Comparison of ENCODE assay signal across 24 cellular contexts in the genomic region with DNA sequence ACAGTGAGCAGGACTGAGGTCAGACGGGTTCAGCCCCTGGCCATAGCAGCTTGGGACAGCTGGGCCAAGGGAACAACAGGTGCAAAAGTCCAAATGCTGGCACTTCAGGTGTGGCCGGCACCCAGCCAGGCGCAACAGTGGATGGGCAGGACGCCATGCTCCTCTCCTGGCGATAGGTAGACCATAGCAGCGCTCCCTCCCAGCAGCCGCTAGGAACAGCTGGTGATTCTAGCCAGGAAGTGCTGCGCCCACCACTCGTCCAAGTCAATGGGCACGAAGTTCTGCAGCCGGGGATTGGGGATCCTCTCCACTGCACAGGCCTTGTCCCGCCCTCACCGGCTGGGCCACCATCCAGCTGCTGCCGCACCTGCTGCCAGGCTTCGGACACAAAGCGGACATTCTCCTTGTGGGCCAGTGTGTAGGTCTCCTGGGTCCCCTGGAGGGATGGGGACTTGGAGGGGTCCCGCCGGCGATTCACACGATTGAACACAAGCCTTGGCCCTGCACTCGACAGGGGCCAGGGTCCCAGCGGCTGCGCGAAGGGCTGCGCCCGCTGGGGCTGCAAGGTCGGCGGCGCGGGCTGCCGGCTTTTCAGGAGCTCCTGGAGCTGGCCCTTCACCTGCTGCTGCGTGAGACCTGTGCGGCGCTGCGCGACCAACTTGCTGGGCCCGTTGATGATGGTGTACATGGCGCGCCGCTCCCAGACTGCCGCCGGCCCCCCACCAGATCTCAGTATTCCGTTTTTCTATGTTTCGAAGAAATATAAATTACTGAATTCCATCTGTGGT.
DNase-seq lines count a peak whose midpoint lies in the region; ATAC-seq and TF ChIP-seq lines count a peak whose summit lies in the region.
"Had no signal": no experiment of that assay in that cellular context is flagged by ENCODE, and none has a peak within 500 bp of the region (broad histone marks: within the 10 kb centered on the region; RNA-seq: fewer than 3 reads in every experiment).

No MANE protein-coding gene starts in this region.

- no peaks in the 10 kb centered on the region for H3K4me1 ChIP-seq in breast epithelium
- peaks cover 20% of the 10 kb centered on the region for H3K4me1 ChIP-seq in Karpas-422 (ENCODE audit: low read length)
- H3K4me1 ChIP-seq: parathyroid adenoma, uterus had no signal

- no peak for DNase-seq in breast epithelium (ENCODE audit: low spot score in 2 of 2)
- DNase-seq in MCF 10A (ENCODE audit: unreplicated experiment): no peak
- DNase-seq in Karpas-422: no peak
- peak in 1 of 2 donors; percentile 27 for DNase-seq in left colon
- no peak for DNase-seq in middle frontal gyrus (ENCODE audit: extremely low spot score, low spot score)
- DNase-seq: activated CD4-positive, alpha-beta T cell treated with anti-CD3 and anti-CD28 coated beads, Interleukin-2, amount 10 ng/mL, durations not matched to agents 24 days and 14 days; activated gamma-delta T cell treated with Interleukin-2 at 50 U/mL for 16 hours; activated naive CD8-positive, alpha-beta T cell treated with anti-CD3 and anti-CD28 coated beads, Interleukin-2, amount 50 U/mL, for 24 hours; effector memory CD8-positive, alpha-beta T cell; hippocampal formation; KG1; NCI-H2081 treated with DMSO at 0.1 percent for 48 hours; NCI-H82; stimulated activated CD4-positive, alpha-beta T cell treated with anti-CD3 and anti-CD28 coated beads, Interleukin-1b, Interleukin-23, amount 100 ng/mL, for 48 hours; stimulated activated naive CD4-positive, alpha-beta T cell treated with Interleukin-2 at 50 U/mL for 16 hours; T-helper 9 cell; uterus had no signal

- no peak for TF ChIP-seq POLR2A in breast epithelium (IDR thresholded peaks at IDR 0.05)

- H2AFZ ChIP-seq in Karpas-422 (ENCODE audit: low read length): 0 out of 2 replicates have a peak overlapping the region, but pooled peaks have one; percentile 20
- H2AFZ ChIP-seq: parathyroid adenoma had no signal

- no TSS peak for BruUV-seq in MCF 10A (replicated peaks; lab: Mats Ljungman, UMichigan)

- no peak overlapping the region for H3K4me3 Mint-ChIP-seq in MCF 10A (ENCODE audit: unreplicated experiment)
- H3K4me3 Mint-ChIP-seq: activated CD4-positive, alpha-beta T cell treated with anti-CD3 and anti-CD28 coated beads, Interleukin-2, amount 10 ng/mL, durations not matched to agents 24 days and 14 days; activated naive CD8-positive, alpha-beta T cell treated with anti-CD3 and anti-CD28 coated beads, Interleukin-2, amount 50 U/mL, for 24 hours; effector memory CD8-positive, alpha-beta T cell had no signal

- no peaks in the 10 kb centered on the region for H3K9me2 ChIP-seq in Karpas-422 (replicated peaks; ENCODE audit: insufficient read depth, low read length)

- intact Hi-C loops in breast epithelium (cut with DNase I; ENCODE audit: low total_unique reads) (no loop called here), MCF 10A (cut with micrococcal nuclease) (no loop called here), left colon (cut with DNase I, micrococcal nuclease) (no loop called here)

- H3K27me3 Mint-ChIP-seq in MCF 10A (ENCODE audit: insufficient read depth, unreplicated experiment): peaks cover 10% of the 10 kb centered on the region
- H3K27me3 Mint-ChIP-seq: activated CD4-positive, alpha-beta T cell treated with anti-CD3 and anti-CD28 coated beads, Interleukin-2, amount 10 ng/mL, durations not matched to agents 24 days and 14 days; activated naive CD8-positive, alpha-beta T cell treated with anti-CD3 and anti-CD28 coated beads, Interleukin-2, amount 50 U/mL, for 24 hours; effector memory CD8-positive, alpha-beta T cell had no signal

- H3K4me1 Mint-ChIP-seq in MCF 10A (ENCODE audit: insufficient read depth, unreplicated experiment): peaks cover 4% of the 10 kb centered on the region
- H3K4me1 Mint-ChIP-seq: activated CD4-positive, alpha-beta T cell treated with anti-CD3 and anti-CD28 coated beads, Interleukin-2, amount 10 ng/mL, durations not matched to agents 24 days and 14 days; activated naive CD8-positive, alpha-beta T cell treated with anti-CD3 and anti-CD28 coated beads, Interleukin-2, amount 50 U/mL, for 24 hours had no signal

- H3K79me2 ChIP-seq in Karpas-422 (ENCODE audit: low read length): no peaks in the 10 kb centered on the region
- H3K79me2 ChIP-seq: parathyroid adenoma had no signal

- H3K9ac ChIP-seq in Karpas-422 (ENCODE audit: low read length): peak overlapping the region; percentile 40
- H3K9ac ChIP-seq: parathyroid adenoma had no signal

- CTCF ChIA-PET in MCF 10A (lab: Yijun Ruan, JAX): interaction anchor here (0.6 kb wide), 1 partner anchor 17 kb away, joined by 4 read pairs; no protein-coding TSS in a partner anchor

- ATAC-seq in left colon (peak; percentile 23), HG02840 (IDR thresholded peaks at IDR 0.05; ENCODE audit: low FRiP score, unreplicated experiment) (no peak)
- no peak for ATAC-seq in activated CD4-positive, CD25-positive, alpha-beta regulatory T cell treated with anti-CD3 and anti-CD28 coated beads, Interleukin-2, amount 50 U/mL, for 24 hours
- ATAC-seq: activated naive CD8-positive, alpha-beta T cell treated with anti-CD3 and anti-CD28 coated beads, Interleukin-2, amount 50 U/mL, for 24 hours; effector memory CD8-positive, alpha-beta T cell had no signal

- H3K36me3 ChIP-seq in breast epithelium (no peaks in the 10 kb centered on the region), Karpas-422 (ENCODE audit: insufficient read depth, low read length) (no peaks in the 10 kb centered on the region)
- H3K36me3 ChIP-seq: right atrium auricular region, thoracic aorta, uterus had no signal

- no peaks in the 10 kb centered on the region for H3K9me3 Mint-ChIP-seq in MCF 10A (ENCODE audit: unreplicated experiment)
- H3K9me3 Mint-ChIP-seq: activated CD4-positive, alpha-beta T cell treated with anti-CD3 and anti-CD28 coated beads, Interleukin-2, amount 10 ng/mL, durations not matched to agents 24 days and 14 days; activated naive CD8-positive, alpha-beta T cell treated with anti-CD3 and anti-CD28 coated beads, Interleukin-2, amount 50 U/mL, for 24 hours; effector memory CD8-positive, alpha-beta T cell had no signal

- H3K27ac ChIP-seq in breast epithelium (no peak overlapping the region), Karpas-422 (ENCODE audit: low read length) (no peak overlapping the region)
- H3K27ac ChIP-seq: coronary artery, parathyroid adenoma, right atrium auricular region, thoracic aorta, uterus had no signal

- H3K27me3 ChIP-seq in breast epithelium (peaks cover 0 to 14% of the 10 kb centered on the region in 2 donors), Karpas-422 (ENCODE audit: low read length) (no peaks in the 10 kb centered on the region)
- H3K27me3 ChIP-seq: right atrium auricular region, uterus had no signal

- no peaks in the 10 kb centered on the region for H3K36me3 Mint-ChIP-seq in MCF 10A (ENCODE audit: insufficient read depth, unreplicated experiment)

- H3K9me3 ChIP-seq in breast epithelium (no peaks in the 10 kb centered on the region), Karpas-422 (ENCODE audit: low read length) (no peaks in the 10 kb centered on the region)
- H3K9me3 ChIP-seq: right atrium auricular region, thoracic aorta, uterus had no signal

- no peaks in the 10 kb centered on the region for H4K20me1 ChIP-seq in Karpas-422 (ENCODE audit: insufficient read depth, low read depth, low read length)

- no peak for TF ChIP-seq CTCF in breast epithelium (IDR thresholded peaks at IDR 0.05)
- no peak for TF ChIP-seq CTCF in MCF 10A (IDR thresholded peaks at IDR 0.05; ENCODE audit: unreplicated experiment)

- POLR2A ChIA-PET in MCF 10A (lab: Yijun Ruan, JAX): no interaction called here

- peak overlapping the region; percentile 61 for H3K4me2 ChIP-seq in Karpas-422 (ENCODE audit: low read depth, low read length, poor library complexity, severe bottlenecking)
- H3K4me2 ChIP-seq: smooth muscle cell had no signal

- H3K4me3 ChIP-seq in breast epithelium (peak overlapping the region in 2 of 3 donors; percentile 37 to 51), Karpas-422 (ENCODE audit: low read length) (peak overlapping the region; percentile 62)
- H3K4me3 ChIP-seq: coronary artery, smooth muscle cell, thoracic aorta, uterus had no signal

- no peak overlapping the region for H3K27ac Mint-ChIP-seq in MCF 10A (ENCODE audit: low read depth, unreplicated experiment)
- H3K27ac Mint-ChIP-seq: activated CD4-positive, alpha-beta T cell treated with anti-CD3 and anti-CD28 coated beads, Interleukin-2, amount 10 ng/mL, durations not matched to agents 24 days and 14 days; activated naive CD8-positive, alpha-beta T cell treated with anti-CD3 and anti-CD28 coated beads, Interleukin-2, amount 50 U/mL, for 24 hours; effector memory CD8-positive, alpha-beta T cell had no signal
